Comparison of ENCODE assay signal across 7 cellular contexts in genomic region chr1:171811671-171812070, GRCh38. TPM values are rescaled to one million over a fixed set of nuclear protein-coding genes. Genes with fewer than 3 reads are reported as not detected.
"Had no signal": no experiment of that assay in that cellular context is flagged by ENCODE, and none has a peak within 500 bp of the region (broad histone marks: within the 10 kb centered on the region; RNA-seq: fewer than 3 reads in every experiment).

No MANE protein-coding gene starts in this region.

- H3K27ac ChIP-seq: GM23248, HL-60 had no signal

- DNase-seq: GM23248, GOT3, H7, HFFc6 had no signal

- H3K4me3 ChIP-seq: GM23248, HAP-1 had no signal

- H3K36me3 ChIP-seq: HAP-1 had no signal

- H3K9me3 ChIP-seq: HAP-1 had no signal

- H3K4me1 ChIP-seq: HAP-1 had no signal

RNA-seq across cellular contexts. Expression of gene DNM3, which starts 29.6 kb away (rescaled TPM):
- total RNA-seq: HepG2 had no signal
